In the genomic region with DNA sequence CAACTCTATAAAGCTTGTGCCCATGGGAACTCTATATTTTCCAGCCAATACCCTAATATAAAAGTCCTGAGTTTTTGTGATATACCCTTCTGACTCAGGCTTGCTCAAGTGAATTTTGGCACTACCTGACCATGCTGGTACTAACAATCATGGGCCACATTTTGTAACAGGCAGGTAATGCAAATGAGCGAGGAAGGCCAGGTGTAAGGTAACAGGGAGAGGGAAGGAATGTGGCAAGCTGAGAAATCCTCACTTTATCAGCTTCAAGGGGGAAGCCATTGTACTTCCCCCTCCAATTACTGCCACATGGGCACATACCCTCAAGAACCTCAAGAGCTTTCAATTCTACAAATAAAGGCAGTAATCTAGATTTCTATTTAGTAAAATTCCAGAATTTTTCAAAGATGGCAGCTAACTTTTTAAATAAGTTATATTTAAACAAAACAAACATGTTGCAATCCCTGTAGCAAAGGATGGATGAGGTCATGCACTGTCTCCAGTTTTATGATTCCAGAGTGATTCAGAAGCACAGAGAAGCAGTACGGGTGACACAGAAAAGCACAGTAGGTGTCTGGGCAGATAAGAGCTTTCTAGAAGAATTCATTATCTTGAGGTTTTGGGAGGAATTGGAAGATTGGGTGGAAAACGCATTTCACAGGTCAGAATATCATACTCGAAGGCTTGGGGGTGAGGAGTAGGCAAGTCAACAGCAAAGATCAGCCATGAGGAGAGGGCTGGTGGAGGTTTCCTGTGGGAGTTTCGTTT, we compare ENCODE assay signal across 8 cellular contexts.
A peak's percentile ranks its signal among the peaks of the same experiment; 100 is the strongest.
DNase-seq lines count a peak whose midpoint lies in the region; ATAC-seq, FAIRE-seq and TF ChIP-seq lines count a peak whose summit lies in the region.

No MANE protein-coding gene starts in this region.

- peak; percentile 88 for FAIRE-seq in keratinocyte (lab: Jason Lieb, UNC)

- no peak for TF ChIP-seq CTCF in left ventricle myocardium inferior (IDR thresholded peaks at IDR 0.05; ENCODE audit: borderline replicate concordance)
- no peak for TF ChIP-seq CTCF in keratinocyte (optimal IDR thresholded peaks at IDR 0.05 in 1 of 3, IDR thresholded peaks at IDR 0.05 in 1 of 3, conservative IDR thresholded peaks at IDR 0.05 in 1 of 3; ENCODE audit: extremely low read depth in 1 of 3, insufficient read depth in 2 of 3, low read length in 3 of 3)

- peak overlapping the region; percentile 65 for H3K9ac ChIP-seq in keratinocyte (ENCODE audit: control insufficient read depth, extremely low read depth, insufficient read depth, low read length)

- peak overlapping the region; percentile 66 for H3K4me3 Mint-ChIP-seq in activated T-helper 2 cell treated with anti-CD3 and anti-CD28 coated beads, Interferon-gamma antibody, Interleukin-2, Interleukin-4, amounts not matched to agents 10 μg/mL and 5 μg/mL and 100 μg/mL, durations not matched to agents 14 hours and 24 hours and 36 hours (ENCODE audit: low read depth)

- H3K27me3 ChIP-seq in left ventricle myocardium inferior (ENCODE audit: low read depth) (no peaks in the 10 kb centered on the region), keratinocyte (ENCODE audit: control insufficient read depth, extremely low read depth, insufficient read depth, low read length) (no peaks in the 10 kb centered on the region)

- H3K9me3 Mint-ChIP-seq in activated T-helper 2 cell treated with anti-CD3 and anti-CD28 coated beads, Interferon-gamma antibody, Interleukin-2, Interleukin-4, amounts not matched to agents 10 μg/mL and 5 μg/mL and 100 μg/mL, durations not matched to agents 14 hours and 24 hours and 36 hours = peaks cover 13% of the 10 kb centered on the region

- ATAC-seq in Right ventricle myocardium inferior = no peak
- ATAC-seq in GM18907 (IDR thresholded peaks at IDR 0.05; ENCODE audit: unreplicated experiment) = no peak
- no peak for ATAC-seq in GM18868 (IDR thresholded peaks at IDR 0.05; ENCODE audit: unreplicated experiment)
- no peak for ATAC-seq in GM18517 (IDR thresholded peaks at IDR 0.05; ENCODE audit: unreplicated experiment)

- H3K79me2 ChIP-seq in keratinocyte (ENCODE audit: control insufficient read depth, insufficient read depth, low read length) = no peaks in the 10 kb centered on the region

- H3K36me3 ChIP-seq in left ventricle myocardium inferior (peaks cover 25% of the 10 kb centered on the region), keratinocyte (ENCODE audit: control insufficient read depth in 2 of 2, extremely low read depth in 1 of 2, insufficient read depth in 2 of 2, low read length in 2 of 2) (no peaks in the 10 kb centered on the region)

- H3K4me1 Mint-ChIP-seq in activated T-helper 2 cell treated with anti-CD3 and anti-CD28 coated beads, Interferon-gamma antibody, Interleukin-2, Interleukin-4, amounts not matched to agents 10 μg/mL and 5 μg/mL and 100 μg/mL, durations not matched to agents 14 hours and 24 hours and 36 hours (ENCODE audit: low read depth) = peaks cover 68% of the 10 kb centered on the region

- dilution Hi-C loops in keratinocyte (cut with MboI; ENCODE audit: extremely low pct_ligation_motif_present, low sequenced_read_pairs) = no loop called here

- H3K4me3 ChIP-seq in left ventricle myocardium inferior = no peak overlapping the region
- peak overlapping the region in 1 of 3 experiments; percentile 21 for H3K4me3 ChIP-seq in keratinocyte (ENCODE audit: control insufficient read depth in 2 of 3, extremely low read depth in 1 of 3, insufficient read depth in 2 of 3, low read depth in 1 of 3, low read length in 3 of 3)

- no peaks in the 10 kb centered on the region for H3K9me1 ChIP-seq in keratinocyte (ENCODE audit: control insufficient read depth, extremely low read depth, insufficient read depth, low read length)

- intact Hi-C loops in left ventricle myocardium inferior (cut with micrococcal nuclease) (no loop called here), Right ventricle myocardium inferior (cut with DNase I) (no loop called here)
- intact Hi-C loops in activated T-helper 2 cell treated with anti-CD3 and anti-CD28 coated beads, Interferon-gamma antibody, Interleukin-2, Interleukin-4, amounts not matched to agents 10 μg/mL and 5 μg/mL and 100 μg/mL, durations not matched to agents 14 hours and 24 hours and 36 hours (cut with micrococcal nuclease) = loop anchor here (2.0 kb wide), 1 partner anchor 85 kb away; no protein-coding TSS in a partner anchor

- H3K4me2 ChIP-seq in keratinocyte (ENCODE audit: control insufficient read depth, extremely low read depth, insufficient read depth, low read depth, low read length) = peak overlapping the region; percentile 79

- H3K27ac ChIP-seq in left ventricle myocardium inferior (replicated peaks) = peak overlapping the region; percentile 32
- peak overlapping the region; percentile 90 for H3K27ac ChIP-seq in keratinocyte (ENCODE audit: control insufficient read depth, insufficient read depth, low read length)

- peaks cover 42% of the 10 kb centered on the region for H3K4me1 ChIP-seq in left ventricle myocardium inferior
- H3K4me1 ChIP-seq in keratinocyte (ENCODE audit: control insufficient read depth, extremely low read depth, insufficient read depth, low read length) = peaks cover 21% of the 10 kb centered on the region

- peaks cover 28% of the 10 kb centered on the region for H3K36me3 Mint-ChIP-seq in activated T-helper 2 cell treated with anti-CD3 and anti-CD28 coated beads, Interferon-gamma antibody, Interleukin-2, Interleukin-4, amounts not matched to agents 10 μg/mL and 5 μg/mL and 100 μg/mL, durations not matched to agents 14 hours and 24 hours and 36 hours (ENCODE audit: low read depth)

- H3K9me3 ChIP-seq in left ventricle myocardium inferior (replicated peaks) = peaks cover 6% of the 10 kb centered on the region
- no peaks in the 10 kb centered on the region for H3K9me3 ChIP-seq in keratinocyte (ENCODE audit: control insufficient read depth, low read depth, low read length)

- peak overlapping the region; percentile 92 for H3K27ac Mint-ChIP-seq in activated T-helper 2 cell treated with anti-CD3 and anti-CD28 coated beads, Interferon-gamma antibody, Interleukin-2, Interleukin-4, amounts not matched to agents 10 μg/mL and 5 μg/mL and 100 μg/mL, durations not matched to agents 14 hours and 24 hours and 36 hours

- no peaks in the 10 kb centered on the region for H3K27me3 Mint-ChIP-seq in activated T-helper 2 cell treated with anti-CD3 and anti-CD28 coated beads, Interferon-gamma antibody, Interleukin-2, Interleukin-4, amounts not matched to agents 10 μg/mL and 5 μg/mL and 100 μg/mL, durations not matched to agents 14 hours and 24 hours and 36 hours (ENCODE audit: low read depth)

- peak overlapping the region; percentile 89 for H2AFZ ChIP-seq in keratinocyte (ENCODE audit: control insufficient read depth, low read length)

- no peaks in the 10 kb centered on the region for H4K20me1 ChIP-seq in keratinocyte (ENCODE audit: control insufficient read depth, extremely low read depth, insufficient read depth, low read length)

- DNase-seq in left ventricle myocardium inferior = no peak
- DNase-seq in Right ventricle myocardium inferior (ENCODE audit: missing footprints) = no peak
- DNase-seq in activated T-helper 2 cell treated with anti-CD3 and anti-CD28 coated beads, Interferon-gamma antibody, Interleukin-2, Interleukin-4, amounts not matched to agents 10 μg/mL and 5 μg/mL and 100 μg/mL, durations not matched to agents 14 hours and 24 hours and 36 hours (ENCODE audit: low spot score) = no peak
- DNase-seq in keratinocyte (ENCODE audit: low read depth, low spot score) = peak; percentile 54
- no peak for DNase-seq in NAMALWA (ENCODE audit: low spot score)
